ENCODE assay signal across 29 cellular contexts in genomic region chr17:43434902-43435319, GRCh38. TPM values are rescaled to one million over a fixed set of nuclear protein-coding genes. Genes with fewer than 3 reads are reported as not detected.
DNase-seq lines count a peak whose midpoint lies in the region; ATAC-seq and TF ChIP-seq lines count a peak whose summit lies in the region.
"Had no signal": no experiment of that assay in that cellular context is flagged by ENCODE, and none has a peak within 500 bp of the region (broad histone marks: within the 10 kb centered on the region; RNA-seq: fewer than 3 reads in every experiment).

No MANE protein-coding gene starts in this region.

- DNase-seq in HK-2 (ENCODE audit: unreplicated experiment) = peak; percentile 36
- DNase-seq in RPMI7951 (ENCODE audit: low read depth) = peak; percentile 53
- DNase-seq in endodermal cell = no peak
- DNase-seq in DMS79 treated with DMSO at 0.1 percent for 48 hours (lab: John Stamatoyannopoulos, UW) = no peak
- no peak for DNase-seq in epidermal melanocyte (ENCODE audit: insufficient read length, low spot score)
- no peak for DNase-seq in CD8-positive, alpha-beta memory T cell
- DNase-seq: activated CD4-positive, alpha-beta T cell treated with anti-CD3 and anti-CD28 coated beads, Interleukin-2, amount 10 ng/mL, durations not matched to agents 7 days and 5 days; activated CD8-positive, alpha-beta memory T cell treated with anti-CD3 and anti-CD28 coated beads, Interleukin-2, amount 50 U/mL, for 48 hours; CD8-positive, alpha-beta T cell; erythroblast; foreskin melanocyte; GOT3; hypothalamus; KG1; kidney; NCI-H1048; NCI-H2029 treated with DMSO at 0.1 percent for 48 hours; NCI-H510A treated with DMSO at 0.1 percent for 48 hours; stimulated activated CD4-positive, alpha-beta T cell treated with anti-CD3 and anti-CD28 coated beads, Interleukin-4, amount 100 ng/mL, for 1 hour; stimulated activated naive CD8-positive, alpha-beta T cell treated with anti-CD3 and anti-CD28 coated beads, Interleukin-15, Interleukin-2, amounts not matched to agents 100 U/mL and 50 U/mL, for 24 hours; T-cell had no signal

- H3K36me3 Mint-ChIP-seq in endodermal cell (ENCODE audit: low read depth) (no peaks in the 10 kb centered on the region), nephron (ENCODE audit: low read depth) (no peaks in the 10 kb centered on the region)
- H3K36me3 Mint-ChIP-seq in CD8-positive, alpha-beta memory T cell = no peaks in the 10 kb centered on the region
- H3K36me3 Mint-ChIP-seq: CD8-positive, alpha-beta T cell; natural killer cell treated with Interleukin-12 subunit alpha and Interleukin-12 subunit beta and Interleukin-15 and Interleukin-18, amount 100 ng/mL, for 72 hours; T-cell; type B pancreatic cell had no signal

- H3K9me3 ChIP-seq in endodermal cell (ENCODE audit: control insufficient read depth, low read length) = no peaks in the 10 kb centered on the region
- H3K9me3 ChIP-seq in CD8-positive, alpha-beta memory T cell (ENCODE audit: low read length) = no peaks in the 10 kb centered on the region

- no peak overlapping the region for H3K9ac ChIP-seq in endodermal cell (ENCODE audit: extremely low read depth, low read length, poor library complexity, severe bottlenecking)

- ATAC-seq in HG03108 (IDR thresholded peaks at IDR 0.05; ENCODE audit: unreplicated experiment) = no peak
- ATAC-seq: CD8-positive, alpha-beta T cell; natural killer cell treated with Interleukin-12 subunit alpha and Interleukin-12 subunit beta and Interleukin-15 and Interleukin-18, amount 100 ng/mL, for 72 hours; Right ventricle myocardium inferior; stimulated activated naive CD8-positive, alpha-beta T cell treated with anti-CD3 and anti-CD28 coated beads, Interleukin-15, Interleukin-2, amounts not matched to agents 100 U/mL and 50 U/mL, for 24 hours; T-cell had no signal

- peak overlapping the region; percentile 61 for H3K27ac Mint-ChIP-seq in endodermal cell
- peak overlapping the region in 2 of 3 experiments; percentile 28 to 58 for H3K27ac Mint-ChIP-seq in nephron
- no peak overlapping the region for H3K27ac Mint-ChIP-seq in CD8-positive, alpha-beta memory T cell
- H3K27ac Mint-ChIP-seq: activated CD4-positive, alpha-beta T cell treated with anti-CD3 and anti-CD28 coated beads, Interleukin-2, amount 10 ng/mL, durations not matched to agents 7 days and 5 days; CD8-positive, alpha-beta T cell; natural killer cell treated with Interleukin-12 subunit alpha and Interleukin-12 subunit beta and Interleukin-15 and Interleukin-18, amount 100 ng/mL, for 72 hours; progenitor cell of endocrine pancreas; T-cell; type B pancreatic cell had no signal

- peaks cover 13% of the 10 kb centered on the region for H3K4me1 ChIP-seq in endodermal cell (ENCODE audit: control insufficient read depth, insufficient read depth, low read length)
- H3K4me1 ChIP-seq in CD8-positive, alpha-beta memory T cell (ENCODE audit: insufficient read depth, low read length) = no peaks in the 10 kb centered on the region

- TF ChIP-seq CTCF in endodermal cell (conservative IDR thresholded peaks at IDR 0.05) (no peak), nephron (IDR thresholded peaks at IDR 0.05; ENCODE audit: unreplicated experiment in 3 of 3) (no peak)

- peaks cover 42% of the 10 kb centered on the region for H3K4me1 Mint-ChIP-seq in endodermal cell
- H3K4me1 Mint-ChIP-seq in nephron = peaks cover 43% of the 10 kb centered on the region
- H3K4me1 Mint-ChIP-seq in CD8-positive, alpha-beta memory T cell = no peaks in the 10 kb centered on the region
- H3K4me1 Mint-ChIP-seq: activated CD4-positive, alpha-beta T cell treated with anti-CD3 and anti-CD28 coated beads, Interleukin-2, amount 10 ng/mL, durations not matched to agents 7 days and 5 days; T-cell had no signal

- CTCF ChIA-PET in CD8-positive, alpha-beta memory T cell (lab: Charles Lee) = no interaction called here

- H3K4me3 ChIP-seq in endodermal cell (ENCODE audit: low read length) = no peak overlapping the region
- no peak overlapping the region for H3K4me3 ChIP-seq in CD8-positive, alpha-beta memory T cell (ENCODE audit: low read length)
- H3K4me3 ChIP-seq: cardiac muscle cell, smooth muscle cell had no signal

- 85 to 93% methylated on average over 2 to 4 of the region's 4 CpGs for WGBS in endodermal cell (ENCODE audit: insufficient coverage in 1 of 2, insufficient read length in 1 of 2), 2 experiments

- POLR2A ChIA-PET in CD8-positive, alpha-beta memory T cell (lab: Charles Lee) = no interaction called here

- H3K27me3 ChIP-seq in endodermal cell (ENCODE audit: control insufficient read depth, insufficient read depth, low read length, poor library complexity, severe bottlenecking) = no peaks in the 10 kb centered on the region
- no peaks in the 10 kb centered on the region for H3K27me3 ChIP-seq in CD8-positive, alpha-beta memory T cell (ENCODE audit: insufficient read depth, low read length, poor library complexity, severe bottlenecking)
- H3K27me3 ChIP-seq: cardiac muscle cell had no signal

- H3K27me3 Mint-ChIP-seq in endodermal cell (ENCODE audit: insufficient read depth) (no peaks in the 10 kb centered on the region), nephron (ENCODE audit: low read depth) (peaks cover 4% of the 10 kb centered on the region)
- peaks cover 23 to 45% of the 10 kb centered on the region in 2 donors for H3K27me3 Mint-ChIP-seq in CD8-positive, alpha-beta memory T cell

- H3K36me3 ChIP-seq in endodermal cell (ENCODE audit: control insufficient read depth, insufficient read depth, low read length) = no peaks in the 10 kb centered on the region
- H3K36me3 ChIP-seq in CD8-positive, alpha-beta memory T cell (ENCODE audit: insufficient read depth, low read length) = no peaks in the 10 kb centered on the region
- H3K36me3 ChIP-seq: cardiac muscle cell had no signal

- no peak overlapping the region for H3K4me3 Mint-ChIP-seq in endodermal cell
- H3K4me3 Mint-ChIP-seq in nephron = no peak overlapping the region
- H3K4me3 Mint-ChIP-seq in CD8-positive, alpha-beta memory T cell = no peak overlapping the region
- H3K4me3 Mint-ChIP-seq: activated CD4-positive, alpha-beta T cell treated with anti-CD3 and anti-CD28 coated beads, Interleukin-2, amount 10 ng/mL, durations not matched to agents 7 days and 5 days; CD8-positive, alpha-beta T cell; natural killer cell treated with Interleukin-12 subunit alpha and Interleukin-12 subunit beta and Interleukin-15 and Interleukin-18, amount 100 ng/mL, for 72 hours; T-cell; type B pancreatic cell had no signal

- H3K9me3 Mint-ChIP-seq in endodermal cell (no peaks in the 10 kb centered on the region), nephron (no peaks in the 10 kb centered on the region)
- no peaks in the 10 kb centered on the region for H3K9me3 Mint-ChIP-seq in CD8-positive, alpha-beta memory T cell
- H3K9me3 Mint-ChIP-seq: activated CD4-positive, alpha-beta T cell treated with anti-CD3 and anti-CD28 coated beads, Interleukin-2, amount 10 ng/mL, durations not matched to agents 7 days and 5 days; CD8-positive, alpha-beta T cell; natural killer cell treated with Interleukin-12 subunit alpha and Interleukin-12 subunit beta and Interleukin-15 and Interleukin-18, amount 100 ng/mL, for 72 hours; T-cell; type B pancreatic cell had no signal

- H3K27ac ChIP-seq in endodermal cell (ENCODE audit: low read depth, low read length) = no peak overlapping the region
- no peak overlapping the region for H3K27ac ChIP-seq in CD8-positive, alpha-beta memory T cell (ENCODE audit: low read depth, low read length)
- H3K27ac ChIP-seq: cardiac muscle cell had no signal

RNA-seq across cellular contexts. Expression of gene ARL4D, which starts 36.1 kb away (rescaled TPM):
- total RNA-seq in RPMI7951 (2014; rRNA removed; shearing (Covaris generic)) = 16.3 and 22.0 TPM in 2 replicates
- total RNA-seq in endodermal cell = 100 to 1,000 TPM; 129 to 142 TPM
- polyA plus RNA-seq in endodermal cell (2013, experiment 1 of 2) = 47.0 TPM
- 62.6 TPM for polyA plus RNA-seq in endodermal cell (2013, experiment 2 of 2)
- 1 to 10 TPM; 1.9 to 2.3 TPM for total RNA-seq in CD8-positive, alpha-beta memory T cell
- 1.9 TPM for polyA plus RNA-seq in CD8-positive, alpha-beta memory T cell

RNA-seq across cellular contexts. Expression of gene DHX8, which starts 48.9 kb away (rescaled TPM):
- 27.4 and 36.4 TPM in 2 replicates for total RNA-seq in RPMI7951 (2014; rRNA removed; shearing (Covaris generic))
- 10 to 100 TPM; 53.3 to 57.1 TPM for total RNA-seq in endodermal cell
- 33.7 TPM for polyA plus RNA-seq in endodermal cell (2013, experiment 1 of 2)
- polyA plus RNA-seq in endodermal cell (2013, experiment 2 of 2) = 32.4 TPM
- 10 to 100 TPM; 64.8 to 70.8 TPM for total RNA-seq in CD8-positive, alpha-beta memory T cell
- polyA plus RNA-seq in CD8-positive, alpha-beta memory T cell = 41.6 TPM

Comparison
In these comparisons a context has a peak if more than half of its experiments do, and no peak if none do; other contexts are left out.
1. DNase-seq: peak in HK-2 (single experiment) and RPMI7951 (single experiment); none in endodermal cell (single experiment), DMS79 treated with DMSO at 0.1 percent for 48 hours (single experiment), epidermal melanocyte (single experiment) and CD8-positive, alpha-beta memory T cell (0 of 5).
2. H3K27ac Mint-ChIP-seq: peak in endodermal cell (single experiment) and nephron (2 of 3); none in CD8-positive, alpha-beta memory T cell (0 of 8).